In genomic region chr2:20416723-20417122, GRCh38 we compare ENCODE assay signal across 22 cellular contexts. TPM values are rescaled to one million over a fixed set of nuclear protein-coding genes. Genes with fewer than 3 reads are reported as not detected.
A peak's percentile ranks its signal among the peaks of the same experiment; 100 is the strongest.
DNase-seq lines count a peak whose midpoint lies in the region; ATAC-seq and TF ChIP-seq lines count a peak whose summit lies in the region.
"Had no signal": no experiment of that assay in that cellular context is flagged by ENCODE, and none has a peak within 500 bp of the region (broad histone marks: within the 10 kb centered on the region; RNA-seq: fewer than 3 reads in every experiment).

No MANE protein-coding gene starts in this region.

- H4K5ac ChIP-seq in IMR-90 (ENCODE audit: low read depth, low read length) = no peak overlapping the region

- intact Hi-C loops in IMR-90 (cut with micrococcal nuclease) = no loop called here

- no peak overlapping the region for H4K8ac ChIP-seq in IMR-90 (ENCODE audit: low read depth in 2 of 2, low read length in 2 of 2)

- H3K4me3 ChIP-seq in BLaER1 (no peak overlapping the region), IMR-90 (ENCODE audit: insufficient read depth, low read depth, low read length) (no peak overlapping the region), liver (ENCODE audit: low read depth in 1 of 3, low read length in 3 of 3) (no peak overlapping the region)
- H3K4me3 ChIP-seq: PC-9, SJSA1 had no signal

- in situ Hi-C loops in IMR-90 (cut with MboI; ENCODE audit: low sequenced_read_pairs) = no loop called here

- H3K56ac ChIP-seq in IMR-90 (ENCODE audit: extremely low read depth, insufficient read depth, low read length) = no peak overlapping the region

- H3K27ac ChIP-seq in BLaER1 = no peak overlapping the region
- no peak overlapping the region for H3K27ac ChIP-seq in IMR-90 (ENCODE audit: insufficient read depth, low read length)
- H3K27ac ChIP-seq in liver (ENCODE audit: low read depth in 1 of 2, low read length in 2 of 2) = no peak overlapping the region
- H3K27ac ChIP-seq: 22Rv1, HL-60, PC-9, SJSA1 had no signal

- CTCF ChIA-PET in IMR-90 (lab: Yijun Ruan, JAX) = no interaction called here

- no peaks in the 10 kb centered on the region for H3K36me3 ChIP-seq in BLaER1
- no peaks in the 10 kb centered on the region for H3K36me3 ChIP-seq in IMR-90 (ENCODE audit: control insufficient read depth, insufficient read depth, low read length)
- no peaks in the 10 kb centered on the region for H3K36me3 ChIP-seq in liver (ENCODE audit: control insufficient read depth in 4 of 4, insufficient read depth in 3 of 4, low read depth in 1 of 4, low read length in 3 of 4)
- H3K36me3 ChIP-seq: SJSA1 had no signal

- 0 out of 4 replicates have a peak, but pooled peaks cover 0 to 2% of the 10 kb centered on the region in 2 experiments for H3K79me1 ChIP-seq in IMR-90 (ENCODE audit: low read depth in 1 of 2, low read length in 2 of 2)

- H3K27me3 ChIP-seq in BLaER1 = no peaks in the 10 kb centered on the region
- H3K27me3 ChIP-seq in IMR-90 (ENCODE audit: control insufficient read depth, insufficient read depth, low read length) = no peaks in the 10 kb centered on the region
- no peaks in the 10 kb centered on the region for H3K27me3 ChIP-seq in liver (ENCODE audit: control insufficient read depth in 4 of 4, insufficient read depth in 4 of 4, low read length in 3 of 4)
- H3K27me3 ChIP-seq: SJSA1 had no signal

- H3K4ac ChIP-seq in IMR-90 (ENCODE audit: low read depth, low read length) = no peak overlapping the region

- TF ChIP-seq RAD21 in IMR-90 (IDR thresholded peaks at IDR 0.05; ENCODE audit: low read length) = no peak
- no peak for TF ChIP-seq RAD21 in liver (IDR thresholded peaks at IDR 0.05)

- H2BK5ac ChIP-seq in IMR-90 (ENCODE audit: low read depth, low read length, poor library complexity, severe bottlenecking) = no peak overlapping the region

- ATAC-seq in IMR-90 (ENCODE audit: low read depth) = no peak
- ATAC-seq in HG03097 (IDR thresholded peaks at IDR 0.05; ENCODE audit: low FRiP score, unreplicated experiment) = no peak
- ATAC-seq: HCT116 had no signal

- no peak overlapping the region for H2AK5ac ChIP-seq in IMR-90 (ENCODE audit: low read depth, low read length)

- H2BK120ac ChIP-seq in IMR-90 (ENCODE audit: low read depth, low read length) = no peak overlapping the region

- no peak overlapping the region for H2BK15ac ChIP-seq in IMR-90 (ENCODE audit: low read depth, low read length)

- H3K18ac ChIP-seq in IMR-90 (ENCODE audit: low read depth, low read length) = no peak overlapping the region

- peaks cover 9% of the 10 kb centered on the region for H3K9me1 ChIP-seq in IMR-90 (ENCODE audit: insufficient read depth, low read length)

- peaks cover 23% of the 10 kb centered on the region for H3K4me1 ChIP-seq in BLaER1
- peaks cover 9% of the 10 kb centered on the region for H3K4me1 ChIP-seq in IMR-90 (ENCODE audit: control insufficient read depth, insufficient read depth, low read length)
- H3K4me1 ChIP-seq in liver (ENCODE audit: control insufficient read depth in 4 of 4, insufficient read depth in 4 of 4, low read length in 3 of 4) = peaks cover 10 to 28% (median 27%) of the 10 kb centered on the region in 4 donors

- no peak overlapping the region for H2BK20ac ChIP-seq in IMR-90 (ENCODE audit: low read depth, low read length)

- H2AFZ ChIP-seq in IMR-90 (replicated peaks; ENCODE audit: low read length, poor library complexity) = no peak overlapping the region
- H2AFZ ChIP-seq: PC-9 had no signal

- peak overlapping the region; percentile 41 for H3K4me2 ChIP-seq in BLaER1
- H3K4me2 ChIP-seq in IMR-90 (ENCODE audit: low read depth, low read length) = no peak overlapping the region
- H3K4me2 ChIP-seq: PC-9 had no signal

- DNase-seq in IMR-90 = no peak
- peak; percentile 50 for DNase-seq in RPMI8226
- DNase-seq in NCI-H1092 treated with DMSO at 0.1 percent for 48 hours (lab: John Stamatoyannopoulos, UW) = no peak
- DNase-seq in germinal center (ENCODE audit: low spot score) = no peak
- DNase-seq: CD4-positive, CD25-positive, alpha-beta regulatory T cell; DMS153; KBM-7; NCI-H1105; NCI-H2029; NCI-H446; NCI-H524 treated with DMSO at 0.1 percent for 48 hours; NCI-H774; PC-9; Right ventricle myocardium superior; T-helper 1 cell had no signal

- H3K9ac ChIP-seq in BLaER1 (no peak overlapping the region), IMR-90 (ENCODE audit: low read depth, low read length) (no peak overlapping the region), liver (ENCODE audit: low read depth in 1 of 2, low read length in 2 of 2) (no peak overlapping the region)

- dilution Hi-C loops in IMR-90 (cut with HindIII; ENCODE audit: low sequenced_read_pairs, unreplicated experiment) = no loop called here

- no peak overlapping the region for H3K14ac ChIP-seq in IMR-90 (replicated peaks; ENCODE audit: low read depth, low read length)

- H3K9me3 ChIP-seq in BLaER1 = peaks cover 9% of the 10 kb centered on the region; the same call in 1 of the 2 replicates
- H3K9me3 ChIP-seq in IMR-90 (ENCODE audit: control insufficient read depth, insufficient read depth, low read length) = no peaks in the 10 kb centered on the region
- H3K9me3 ChIP-seq in liver (ENCODE audit: control insufficient read depth in 4 of 4, low read length in 3 of 4) = no peaks in the 10 kb centered on the region
- H3K9me3 ChIP-seq: SJSA1 had no signal

- BruUV-seq in IMR-90 (replicated peaks; lab: Mats Ljungman, UMichigan) = no TSS peak

- no peak for TF ChIP-seq CTCF in IMR-90 (conservative IDR thresholded peaks at IDR 0.05; ENCODE audit: low read depth, low read length)
- no peak for TF ChIP-seq CTCF in liver (IDR thresholded peaks at IDR 0.05; ENCODE audit: low read depth, low read length, missing input control)

- no peak overlapping the region for H3K23ac ChIP-seq in IMR-90 (ENCODE audit: low read depth, low read length)

- no peak overlapping the region for H2AK9ac ChIP-seq in IMR-90 (replicated peaks; ENCODE audit: low read depth, low read length, poor library complexity)

- WGBS in IMR-90 (ENCODE audit: extremely low coverage in 2 of 2, insufficient read length in 1 of 2), 2 experiments = no CpG with 5 or more reads among the region's 1 CpG
- 58% methylated on average over 1 of the region's 1 CpG for WGBS in liver

- no peak overlapping the region for H4K91ac ChIP-seq in IMR-90 (ENCODE audit: insufficient read depth, low read depth, low read length)

- POLR2A ChIA-PET in IMR-90 (lab: Charles Lee; ENCODE audit: unreplicated experiment) = no interaction called here

- TF ChIP-seq POLR2A in IMR-90 (IDR thresholded peaks at IDR 0.05; ENCODE audit: low read depth, low read length) = no peak

- H4K20me1 ChIP-seq in BLaER1 (no peaks in the 10 kb centered on the region), IMR-90 (ENCODE audit: insufficient read depth, low read length) (no peaks in the 10 kb centered on the region)

TF ChIP-seq in IMR-90, 13 proteins besides CTCF, POLR2A, EP300 and RAD21:
- TF ChIP-seq CEBPB (IDR thresholded peaks at IDR 0.05; ENCODE audit: low read depth, low read length) (0 out of 2 replicates have a peak, but pooled peaks have one; percentile 21), BHLHE40 (IDR thresholded peaks at IDR 0.05; ENCODE audit: low read depth, low read length) (no peak)

TF ChIP-seq in liver, 16 proteins besides CTCF, POLR2A, EP300 and RAD21:
- TF ChIP-seq HNF4A (conservative IDR thresholded peaks at IDR 0.05) = no peak
- TF ChIP-seq, protein P1, sequence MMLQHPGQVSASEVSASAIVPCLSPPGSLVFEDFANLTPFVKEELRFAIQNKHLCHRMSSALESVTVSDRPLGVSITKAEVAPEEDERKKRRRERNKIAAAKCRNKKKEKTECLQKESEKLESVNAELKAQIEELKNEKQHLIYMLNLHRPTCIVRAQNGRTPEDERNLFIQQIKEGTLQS (IDR thresholded peaks at IDR 0.05) = peak; percentile 38

RNA-seq across cellular contexts. Expression of gene RHOB, which starts 30.2 kb away (rescaled TPM):
- 112 and 151 TPM in 2 replicates for total RNA-seq in IMR-90 (2012; rRNA removed)
- polyA plus RNA-seq in IMR-90 (2012; rRNA removed) = 149 and 201 TPM in 2 replicates
- polyA plus RNA-seq in IMR-90 (2012; cell fraction: cytosol; rRNA removed) = 238 and 364 TPM in 2 replicates
- polyA plus RNA-seq in IMR-90 (2012; cell fraction: nucleus; rRNA removed; ENCODE audit: low replicate concordance) = 195 and 365 TPM in 2 replicates
- total RNA-seq in liver = 100 to 1,000 TPM in 1 of 2 donors, 10 to 100 TPM in 1; 82.6 to 634 TPM
- 100 to 1,000 TPM; 114 to 207 TPM for polyA plus RNA-seq in liver
